8 cellular contexts compared by ENCODE assay signal in the genomic region with DNA sequence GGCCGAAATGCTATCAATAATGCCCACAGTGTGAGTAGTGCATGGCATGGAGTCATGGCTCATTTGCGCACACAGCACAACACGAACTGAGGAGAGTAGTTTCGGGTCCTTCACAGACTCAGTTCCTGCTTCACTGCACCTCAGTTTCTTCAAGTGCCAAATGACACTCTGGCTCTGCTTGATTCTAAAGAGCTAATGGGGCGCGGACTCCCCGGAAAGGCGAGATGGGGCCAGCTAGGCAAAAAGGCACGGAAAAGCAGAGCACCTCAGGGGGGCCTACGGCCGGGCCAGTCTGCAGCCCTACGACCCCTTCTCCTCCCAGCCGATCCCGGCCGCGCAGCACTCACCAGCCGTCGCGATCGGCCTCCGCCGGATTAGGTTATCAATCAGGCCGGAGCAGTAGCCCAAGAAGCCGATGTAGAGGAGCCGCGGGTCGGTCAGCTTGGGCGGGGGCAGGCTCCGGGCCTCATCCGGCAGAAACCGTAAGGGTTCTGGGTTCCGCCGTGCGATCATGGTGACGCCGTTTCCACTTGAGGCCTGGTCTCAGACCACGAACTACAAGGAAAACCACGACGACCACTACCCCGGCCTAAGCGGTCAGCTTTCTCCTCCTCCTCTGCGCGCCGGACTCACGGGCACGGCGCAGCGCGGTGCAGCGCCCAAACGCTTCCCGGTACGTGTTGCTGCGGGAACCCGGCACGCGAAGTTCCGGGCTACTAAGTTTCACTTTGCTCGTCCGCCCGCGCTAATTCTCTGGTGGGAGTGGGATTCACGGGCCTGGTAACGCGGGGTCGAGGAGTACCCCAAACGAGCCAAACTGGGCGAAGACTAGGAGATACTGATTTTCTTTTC. TPM values are rescaled to one million over a fixed set of nuclear protein-coding genes. Genes with fewer than 3 reads are reported as not detected.
DNase-seq lines count a peak whose midpoint lies in the region; ATAC-seq, FAIRE-seq and TF ChIP-seq lines count a peak whose summit lies in the region.

A gene (minus strand): TSS at position 631 of the 852 bp plus-strand sequence. CDS start 118 bp downstream, at position 513.

- H3K9ac ChIP-seq in keratinocyte (ENCODE audit: control insufficient read depth, extremely low read depth, insufficient read depth, low read length): peak within 1 kb of the TSS; percentile 88

- peak within 1 kb of the TSS; percentile 86 for H3K4me3 ChIP-seq in ACC112 (ENCODE audit: low read depth, low read length)
- peak within 1 kb of the TSS; percentile 61 to 95 (median 93) for H3K4me3 ChIP-seq in keratinocyte (ENCODE audit: control insufficient read depth in 2 of 3, extremely low read depth in 1 of 3, insufficient read depth in 2 of 3, low read depth in 1 of 3, low read length in 3 of 3)

- dilution Hi-C loops in keratinocyte (cut with MboI; ENCODE audit: extremely low pct_ligation_motif_present, low sequenced_read_pairs): no loop called here

- H4K20me1 ChIP-seq in keratinocyte (ENCODE audit: control insufficient read depth, extremely low read depth, insufficient read depth, low read length): peaks cover 5% of the 10 kb centered on the region

- H3K79me2 ChIP-seq in ACC112 (ENCODE audit: control insufficient read depth, insufficient read depth, low read length, unreplicated experiment): peaks cover 50% of the 10 kb centered on the region
- H3K79me2 ChIP-seq in keratinocyte (ENCODE audit: control insufficient read depth, insufficient read depth, low read length): peaks cover 51% of the 10 kb centered on the region

- H3K27ac ChIP-seq in ACC112 (ENCODE audit: low read depth, low read length) (peak within 1 kb of the TSS; percentile 53), keratinocyte (ENCODE audit: control insufficient read depth, insufficient read depth, low read length) (peak within 1 kb of the TSS; percentile 87)

- H3K4me2 ChIP-seq in keratinocyte (ENCODE audit: control insufficient read depth, extremely low read depth, insufficient read depth, low read depth, low read length): peak within 1 kb of the TSS; percentile 94

- no peaks in the 10 kb centered on the region for H3K9me3 ChIP-seq in keratinocyte (ENCODE audit: control insufficient read depth, low read depth, low read length)

- ATAC-seq in GM18867 (IDR thresholded peaks at IDR 0.05; ENCODE audit: unreplicated experiment) (peak; percentile 85), HG03108 (IDR thresholded peaks at IDR 0.05; ENCODE audit: unreplicated experiment) (peak; percentile 79)
- ATAC-seq in activated CD4-positive, CD25-positive, alpha-beta regulatory T cell treated with anti-CD3 and anti-CD28 coated beads, Interleukin-2, amount 50 U/mL, for 24 hours: peak; percentile 82

- no peaks in the 10 kb centered on the region for H3K27me3 ChIP-seq in ACC112 (ENCODE audit: insufficient read depth, low read length)
- no peaks in the 10 kb centered on the region for H3K27me3 ChIP-seq in keratinocyte (ENCODE audit: control insufficient read depth, extremely low read depth, insufficient read depth, low read length)

- H2AFZ ChIP-seq in ACC112 (ENCODE audit: low read length, unreplicated experiment) (peak within 1 kb of the TSS; percentile 88), keratinocyte (ENCODE audit: control insufficient read depth, low read length) (peak within 1 kb of the TSS; percentile 100)

- H3K36me3 ChIP-seq in ACC112 (ENCODE audit: insufficient read depth, low read length) (no peaks in the 10 kb centered on the region), keratinocyte (ENCODE audit: control insufficient read depth in 2 of 2, extremely low read depth in 1 of 2, insufficient read depth in 2 of 2, low read length in 2 of 2) (peaks cover 2 to 5% of the 10 kb centered on the region in 2 experiments)

- H3K9me1 ChIP-seq in keratinocyte (ENCODE audit: control insufficient read depth, extremely low read depth, insufficient read depth, low read length): peaks cover 7% of the 10 kb centered on the region

- H3K4me1 ChIP-seq in ACC112 (ENCODE audit: control insufficient read depth, insufficient read depth, low read length, unreplicated experiment) (peaks cover 15% of the 10 kb centered on the region), keratinocyte (ENCODE audit: control insufficient read depth, extremely low read depth, insufficient read depth, low read length) (peaks cover 14% of the 10 kb centered on the region)

- peak; percentile 82 for DNase-seq in NCI-H345 (lab: John Stamatoyannopoulos, UW)
- peak; percentile 81 for DNase-seq in cerebellar cortex (ENCODE audit: low spot score)
- peak; percentile 25 for DNase-seq in keratinocyte (ENCODE audit: low read depth, low spot score)
- DNase-seq in stimulated activated CD4-positive, alpha-beta T cell treated with anti-CD3 and anti-CD28 coated beads, Interleukin-12 subunit alpha, Interleukin-12 subunit beta, amount 100 ng/mL, for 48 hours (ENCODE audit: low read depth in 2 of 3, low spot score in 1 of 3): peak; percentile 57 to 64 (median 61)

- no peak for FAIRE-seq in keratinocyte (lab: Jason Lieb, UNC)

- TF ChIP-seq CTCF in keratinocyte (optimal IDR thresholded peaks at IDR 0.05 in 1 of 3, IDR thresholded peaks at IDR 0.05 in 1 of 3, conservative IDR thresholded peaks at IDR 0.05 in 1 of 3; ENCODE audit: extremely low read depth in 1 of 3, insufficient read depth in 2 of 3, low read length in 3 of 3): no peak

RNA-seq across cellular contexts. Expression of the gene that starts here (rescaled TPM):
- 132 to 150 TPM (median 150 TPM) in 3 replicates for polyA plus RNA-seq in keratinocyte
- 76.5 TPM for polyA plus RNA-seq in keratinocyte (2011; ENCODE audit: low read depth)
- polyA plus RNA-seq in keratinocyte (2011; cell fraction: cytosol; rRNA removed): 65.1 and 160 TPM in 2 replicates
- polyA plus RNA-seq in keratinocyte (2011; cell fraction: nucleus; rRNA removed): 49.4 and 54.7 TPM in 2 replicates
- polyA plus RNA-seq in keratinocyte (2012; ENCODE audit: low replicate concordance): 205 and 379 TPM in 2 replicates
- polyA minus RNA-seq in keratinocyte: 22.9 to 58.9 TPM (median 39.1 TPM) in 3 replicates
- polyA minus RNA-seq in keratinocyte (2011; cell fraction: cytosol; rRNA and poly(A)+ RNA removed): 133 TPM
- 28.2 and 34.4 TPM in 2 replicates for polyA minus RNA-seq in keratinocyte (2011; cell fraction: nucleus; rRNA and poly(A)+ RNA removed)

Comparison
In these comparisons a context has a peak if more than half of its experiments do, and no peak if none do; other contexts are left out.
1. Peak in every context shown above with its lines: DNase-seq, ATAC-seq, H3K4me3 ChIP-seq and H3K27ac ChIP-seq.
2. DNase-seq: peak in every context shown above with its lines; median percentile 82 in NCI-H345; 81 in cerebellar cortex; 61 in stimulated activated CD4-positive, alpha-beta T cell treated with anti-CD3 and anti-CD28 coated beads, Interleukin-12 subunit alpha, Interleukin-12 subunit beta, amount 100 ng/mL, for 48 hours; 25 in keratinocyte.